In the genomic region with DNA sequence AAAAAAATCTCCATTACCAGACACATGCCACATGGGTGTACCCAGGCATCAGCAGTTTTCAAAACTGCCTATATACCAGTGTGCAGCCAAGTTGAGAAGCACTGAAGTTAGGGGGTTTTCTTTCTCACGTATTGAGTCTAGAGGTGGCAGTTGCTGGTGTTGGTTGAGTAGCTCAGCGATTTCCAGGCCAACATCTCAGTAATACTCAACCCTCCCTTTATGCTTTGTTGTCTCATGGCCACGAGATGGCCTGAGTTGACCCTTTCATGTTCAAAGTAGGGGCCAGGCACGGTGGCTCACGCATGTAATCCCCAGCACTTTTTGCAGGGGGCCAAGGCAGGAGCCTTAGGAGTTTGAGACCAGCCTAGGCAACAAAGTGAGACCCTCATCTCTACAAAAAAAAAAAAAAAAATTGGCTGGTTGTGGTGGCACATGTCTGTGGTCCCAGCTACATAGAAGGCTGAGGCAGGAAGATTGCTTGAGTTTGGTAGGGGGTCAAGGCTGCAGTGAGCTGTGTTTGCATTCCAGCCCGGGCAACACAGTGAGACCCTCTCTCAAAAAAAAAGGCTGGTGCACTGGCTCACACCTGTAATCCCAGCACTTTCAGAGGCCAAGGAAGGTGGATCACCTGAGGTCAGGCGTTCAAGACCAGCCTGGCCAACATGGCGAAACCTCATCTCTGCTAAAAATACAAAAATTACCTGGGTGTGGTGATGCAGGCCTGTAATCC, we compare ENCODE assay signal across 27 cellular contexts. TPM values are rescaled to one million over a fixed set of nuclear protein-coding genes. Genes with fewer than 3 reads are reported as not detected.
DNase-seq lines count a peak whose midpoint lies in the region; ATAC-seq, FAIRE-seq and TF ChIP-seq lines count a peak whose summit lies in the region.
"Had no signal": no experiment of that assay in that cellular context is flagged by ENCODE, and none has a peak within 500 bp of the region (broad histone marks: within the 10 kb centered on the region; RNA-seq: fewer than 3 reads in every experiment).

No MANE protein-coding gene starts in this region.

- no peaks in the 10 kb centered on the region for H3K36me3 Mint-ChIP-seq in naive B cell
- H3K36me3 Mint-ChIP-seq: activated CD4-positive, alpha-beta memory T cell treated with anti-CD3 and anti-CD28 coated beads for 36 hours; activated naive CD8-positive, alpha-beta T cell had no signal

- ATAC-seq in naive B cell (ENCODE audit: low read depth in 2 of 2) (peak; percentile 63 to 64), HG03095 (IDR thresholded peaks at IDR 0.05; ENCODE audit: unreplicated experiment) (no peak)
- ATAC-seq: naive thymus-derived CD4-positive, alpha-beta T cell had no signal

- H3K27me3 ChIP-seq in GM06990 (replicated peaks; ENCODE audit: control insufficient read depth, insufficient read depth, low read length) (no peaks in the 10 kb centered on the region), KMS-11 (ENCODE audit: insufficient read depth, low read depth) (no peaks in the 10 kb centered on the region)
- H3K27me3 ChIP-seq: transverse colon had no signal

- peak overlapping the region; percentile 85 for H3K9ac ChIP-seq in KMS-11

- peak overlapping the region; percentile 28 for H2AFZ ChIP-seq in KMS-11 (ENCODE audit: low read depth)

- H3K4me3 ChIP-seq in GM06990 (replicated peaks; ENCODE audit: low read depth, low read length) (no peak overlapping the region), KMS-11 (IDR thresholded peaks at IDR 0.05; ENCODE audit: insufficient read depth, low read depth, low read length) (no peak overlapping the region)
- H3K4me3 ChIP-seq: HAP-1, left ventricle myocardium inferior, SK-N-MC, transverse colon had no signal

- peak overlapping the region; percentile 94 for H3K27ac ChIP-seq in KMS-11
- H3K27ac ChIP-seq: left ventricle myocardium inferior, SK-N-MC, transverse colon had no signal

- H3K36me3 ChIP-seq in GM06990 (ENCODE audit: control insufficient read depth, insufficient read depth, low read length) (no peaks in the 10 kb centered on the region), KMS-11 (ENCODE audit: insufficient read depth) (no peaks in the 10 kb centered on the region)
- H3K36me3 ChIP-seq: HAP-1, left ventricle myocardium inferior, transverse colon had no signal

- no peaks in the 10 kb centered on the region for H4K20me1 ChIP-seq in KMS-11 (ENCODE audit: insufficient read depth)

- peak overlapping the region; percentile 81 for H3K4me2 ChIP-seq in KMS-11

- H3K27ac Mint-ChIP-seq in naive B cell, result peak overlapping the region in 3 of 6 donors; percentile 56 to 82 (median 61)
- H3K27ac Mint-ChIP-seq: activated CD4-positive, alpha-beta memory T cell treated with anti-CD3 and anti-CD28 coated beads for 36 hours; activated naive CD8-positive, alpha-beta T cell; activated T-helper 2 cell treated with anti-CD3 and anti-CD28 coated beads, Interferon-gamma antibody, Interleukin-2, Interleukin-4, amounts not matched to agents 10 μg/mL and 5 μg/mL and 100 μg/mL, durations not matched to agents 14 hours and 24 hours and 36 hours; B cell had no signal

- H3K27me3 Mint-ChIP-seq in naive B cell, result no peaks in the 10 kb centered on the region
- H3K27me3 Mint-ChIP-seq: activated CD4-positive, alpha-beta memory T cell treated with anti-CD3 and anti-CD28 coated beads for 36 hours; activated naive CD8-positive, alpha-beta T cell; B cell had no signal

- FAIRE-seq in GM18507 (lab: Jason Lieb, UNC), result peak; percentile 68
- FAIRE-seq: colon, TTC549 had no signal

- H3K79me2 ChIP-seq in KMS-11 (ENCODE audit: insufficient read depth, low read depth), result no peaks in the 10 kb centered on the region

- peaks cover 26 to 47% (median 40%) of the 10 kb centered on the region in 3 donors for H3K4me1 Mint-ChIP-seq in naive B cell

- DNase-seq in GM06990 (ENCODE audit: extremely low read depth, insufficient read length), result peak; percentile 41
- DNase-seq in GM18507 (ENCODE audit: extremely low spot score, insufficient read length, low read depth), result no peak
- no peak for DNase-seq in naive B cell
- DNase-seq in activated T-cell treated with anti-CD3 and anti-CD28 coated beads for 4 hours, result no peak
- no peak for DNase-seq in DMS 273 treated with DMSO at 0.1 percent for 48 hours (lab: John Stamatoyannopoulos, UW)
- DNase-seq in NCI-H345 treated with DMSO at 0.1 percent for 48 hours (lab: John Stamatoyannopoulos, UW; ENCODE audit: unreplicated experiment), result no peak
- DNase-seq: activated CD4-positive, alpha-beta memory T cell treated with anti-CD3 and anti-CD28 coated beads for 36 hours; activated CD4-positive, CD25-positive, alpha-beta regulatory T cell treated with anti-CD3 and anti-CD28 coated beads, Interleukin-2, amount 50 U/mL, for 72 hours; activated CD8-positive, alpha-beta memory T cell treated with anti-CD3 and anti-CD28 coated beads, Interleukin-2, amount 50 U/mL, for 4 hours; anterior cingulate cortex; effector CD4-positive, alpha-beta T cell; GDM1; left ventricle myocardium inferior; naive thymus-derived CD4-positive, alpha-beta T cell; NCI-H1105; NCI-H2029; NCI-H226; transverse colon had no signal

- peak overlapping the region in 1 of 8 donors; percentile 51 for H3K4me3 Mint-ChIP-seq in naive B cell
- H3K4me3 Mint-ChIP-seq: activated CD4-positive, alpha-beta memory T cell treated with anti-CD3 and anti-CD28 coated beads for 36 hours; activated naive CD8-positive, alpha-beta T cell; B cell had no signal

- H3K9me3 Mint-ChIP-seq in naive B cell, result no peaks in the 10 kb centered on the region
- H3K9me3 Mint-ChIP-seq: activated CD4-positive, alpha-beta memory T cell treated with anti-CD3 and anti-CD28 coated beads for 36 hours; activated T-helper 2 cell treated with anti-CD3 and anti-CD28 coated beads, Interferon-gamma antibody, Interleukin-2, Interleukin-4, amounts not matched to agents 10 μg/mL and 5 μg/mL and 100 μg/mL, durations not matched to agents 14 hours and 24 hours and 36 hours; naive thymus-derived CD4-positive, alpha-beta T cell had no signal

- peaks cover 76% of the 10 kb centered on the region for H3K4me1 ChIP-seq in KMS-11 (ENCODE audit: low read depth, poor library complexity, severe bottlenecking)
- H3K4me1 ChIP-seq: HAP-1, transverse colon had no signal

- TF ChIP-seq CTCF in GM06990 (IDR thresholded peaks at IDR 0.05; ENCODE audit: insufficient read depth, low read length, poor library complexity, severe bottlenecking) (peak; percentile 21), KMS-11 (conservative IDR thresholded peaks at IDR 0.05; ENCODE audit: low read depth, low read length) (0 out of 2 replicates have a peak, but pooled peaks have one; percentile 33)

RNA-seq across cellular contexts. Expression of gene LRRC3C, which starts 10.8 kb away (rescaled TPM):
- polyA plus RNA-seq in naive B cell (ENCODE audit: low read depth in 6 of 6), result not detected
- polyA plus RNA-seq: naive thymus-derived CD4-positive, alpha-beta T cell had no signal

RNA-seq across cellular contexts. Expression of gene ORMDL3, which starts 10.9 kb away (rescaled TPM):
- polyA plus RNA-seq in naive B cell (ENCODE audit: low read depth in 6 of 6), result 100 to 1,000 TPM in 3 of 6 donors, 10 to 100 TPM in 3; 71.8 to 181 (median 95.9) TPM

RNA-seq across cellular contexts. Expression of gene GSDMB, which starts 19.9 kb away (rescaled TPM):
- 1 to 10 TPM in 1 of 6 donors, under 1 TPM in 3, not detected in 2; 0.15 to 2.0 (median 0.31) TPM for polyA plus RNA-seq in naive B cell (ENCODE audit: low read depth in 6 of 6)

RNA-seq across cellular contexts. Expression of gene GSDMA, which starts 24.5 kb away (rescaled TPM):
- polyA plus RNA-seq in naive B cell (ENCODE audit: low read depth in 6 of 6), result under 1 TPM in 2 of 6 donors, not detected in 4; 0.19 to 0.21 TPM

RNA-seq across cellular contexts. Expression of gene PSMD3, which starts 42.3 kb away (rescaled TPM):
- polyA plus RNA-seq in naive B cell (ENCODE audit: low read depth in 6 of 6), result 10 to 100 TPM; 48.1 to 62.4 (median 52.3) TPM
